In genomic region chr18:35386600-35387366, GRCh38 we compare ENCODE assay signal across 8 cellular contexts. TPM values are rescaled to one million over a fixed set of nuclear protein-coding genes. Genes with fewer than 3 reads are reported as not detected.
DNase-seq lines count a peak whose midpoint lies in the region; ATAC-seq and TF ChIP-seq lines count a peak whose summit lies in the region.

No MANE protein-coding gene starts in this region.

- no peaks in the 10 kb centered on the region for H3K36me3 ChIP-seq in H7 (replicated peaks; ENCODE audit: control insufficient read depth, insufficient read depth, low read length)
- no peaks in the 10 kb centered on the region for H3K36me3 ChIP-seq in prostate gland

- TF ChIP-seq POLR2A in NB4 (IDR thresholded peaks at IDR 0.05; ENCODE audit: extremely low read depth, insufficient read length) (no peak), prostate gland (IDR thresholded peaks at IDR 0.05) (no peak)

- no peaks in the 10 kb centered on the region for H3K27me3 ChIP-seq in H7 (ENCODE audit: control insufficient read depth, insufficient read depth, low read length)
- H3K27me3 ChIP-seq in prostate gland (replicated peaks; ENCODE audit: insufficient read depth) = no peaks in the 10 kb centered on the region

- intact Hi-C loops in Right ventricle myocardium superior (cut with DNase I) (no loop called here), prostate gland (cut with DNase I) (no loop called here)

- H3K36me3 Mint-ChIP-seq in activated naive CD4-positive, alpha-beta T cell treated with anti-CD3 and anti-CD28 coated beads, Interleukin-2, amount 50 U/mL, for 72 hours = no peaks in the 10 kb centered on the region

- peak; percentile 72 for DNase-seq in EL
- DNase-seq in H7 = peak; percentile 72
- peak; percentile 81 for DNase-seq in NB4 (ENCODE audit: low read depth)
- peak; percentile 69 for DNase-seq in SK-N-DZ (ENCODE audit: low spot score)
- DNase-seq in activated naive CD4-positive, alpha-beta T cell treated with anti-CD3 and anti-CD28 coated beads, Interleukin-2, amount 50 U/mL, for 72 hours (ENCODE audit: low spot score in 2 of 2) = peak in 1 of 2 donors; percentile 66
- peak; percentile 65 for DNase-seq in Right ventricle myocardium superior
- DNase-seq in prostate gland (ENCODE audit: low spot score) = peak; percentile 52
- DNase-seq in cerebellar nuclear complex (lab: John Stamatoyannopoulos, UW) = no peak

- no peaks in the 10 kb centered on the region for H3K9me3 Mint-ChIP-seq in activated naive CD4-positive, alpha-beta T cell treated with anti-CD3 and anti-CD28 coated beads, Interleukin-2, amount 50 U/mL, for 72 hours

- TF ChIP-seq CTCF in NB4 (IDR thresholded peaks at IDR 0.05; ENCODE audit: low read depth, low read length) (peak; percentile 81), prostate gland (IDR thresholded peaks at IDR 0.05) (peak; percentile 37 to 76 (median 66))

- H3K27ac ChIP-seq in prostate gland = no peak overlapping the region

- peak; percentile 81 to 84 for ATAC-seq in activated naive CD4-positive, alpha-beta T cell treated with anti-CD3 and anti-CD28 coated beads, Interleukin-2, amount 50 U/mL, for 72 hours
- peak; percentile 80 for ATAC-seq in Right ventricle myocardium superior (ENCODE audit: poor library complexity)

- no peak overlapping the region for H3K27ac Mint-ChIP-seq in activated naive CD4-positive, alpha-beta T cell treated with anti-CD3 and anti-CD28 coated beads, Interleukin-2, amount 50 U/mL, for 72 hours

- H3K4me3 ChIP-seq in H7 (ENCODE audit: insufficient read depth, low read depth, low read length) (no peak overlapping the region), NB4 (ENCODE audit: low read depth, low read length) (no peak overlapping the region), prostate gland (no peak overlapping the region)

- 35% methylated on average over 10 of the region's 10 CpGs for WGBS in prostate gland

- H3K9me3 ChIP-seq in prostate gland = no peaks in the 10 kb centered on the region

- H3K4me1 ChIP-seq in prostate gland (replicated peaks) = no peaks in the 10 kb centered on the region

RNA-seq across cellular contexts. Expression of gene ZNF396, which starts 9.6 kb away (rescaled TPM):
- 1.4 and 2.0 TPM in 2 replicates for total RNA-seq in H7 (2014; rRNA removed; shearing (Covaris generic))
- polyA plus RNA-seq in SK-N-DZ (2014; cell fraction: cytosol; rRNA removed) = 0.51 and 0.55 TPM in 2 replicates
- polyA plus RNA-seq in SK-N-DZ (2014; cell fraction: nucleus; rRNA removed) = 0.22 and 0.52 TPM in 2 replicates
- under 1 TPM; 0.18 to 0.86 TPM for total RNA-seq in activated naive CD4-positive, alpha-beta T cell treated with anti-CD3 and anti-CD28 coated beads, Interleukin-2, amount 50 U/mL, for 72 hours
- total RNA-seq in Right ventricle myocardium superior = 0.48 TPM
- total RNA-seq in prostate gland = 1 to 10 TPM; 1.6 to 3.9 TPM

RNA-seq across cellular contexts. Expression of gene ZNF24, which starts 42.6 kb away (rescaled TPM):
- 29.4 and 32.8 TPM in 2 replicates for total RNA-seq in H7 (2014; rRNA removed; shearing (Covaris generic))
- 27.7 and 29.0 TPM in 2 replicates for polyA plus RNA-seq in SK-N-DZ (2014; cell fraction: cytosol; rRNA removed)
- 22.3 and 28.6 TPM in 2 replicates for polyA plus RNA-seq in SK-N-DZ (2014; cell fraction: nucleus; rRNA removed)
- total RNA-seq in activated naive CD4-positive, alpha-beta T cell treated with anti-CD3 and anti-CD28 coated beads, Interleukin-2, amount 50 U/mL, for 72 hours = 10 to 100 TPM; 43.9 to 44.6 TPM
- total RNA-seq in Right ventricle myocardium superior (44.4 TPM), prostate gland (10 to 100 TPM; 39.4 to 53.4 TPM)

Comparison
In these comparisons a context has a peak if more than half of its experiments do, and no peak if none do; other contexts are left out.
1. DNase-seq: peak in EL (single experiment), H7 (single experiment), NB4 (single experiment), SK-N-DZ (single experiment), Right ventricle myocardium superior (single experiment) and prostate gland (single experiment); none in cerebellar nuclear complex (0 of 2).